1 cellular context compared by ENCODE assay signal in genomic region chr2:189522435-189523151, GRCh38.
TF ChIP-seq lines count a peak whose summit lies in the region.

No MANE protein-coding gene starts in this region.

TF ChIP-seq in HepG2, 621 proteins besides CTCF, POLR2A, EP300 and RAD21 (continued from another document and continues in another):
- TF ChIP-seq PRDM15 (CRISPR knock-in tag; IDR thresholded peaks at IDR 0.05) (no peak), TRIM22 (IDR thresholded peaks at IDR 0.05) (no peak), ARID4A (CRISPR knock-in tag; IDR thresholded peaks at IDR 0.05; ENCODE audit: borderline replicate concordance) (no peak), GLMP (CRISPR knock-in tag; IDR thresholded peaks at IDR 0.05; ENCODE audit: borderline replicate concordance) (no peak), ZNF777 (CRISPR knock-in tag; IDR thresholded peaks at IDR 0.05) (no peak), ZNF660 (CRISPR knock-in tag; IDR thresholded peaks at IDR 0.05; ENCODE audit: borderline replicate concordance, low read depth) (no peak), RBFOX2 (IDR thresholded peaks at IDR 0.05; ENCODE audit: low read depth, low read length) (no peak), SAFB2 (CRISPR knock-in tag; IDR thresholded peaks at IDR 0.05; ENCODE audit: borderline replicate concordance, low read depth) (no peak), HNRNPK (IDR thresholded peaks at IDR 0.05; ENCODE audit: low read depth, low read length, poor library complexity, severe bottlenecking) (no peak), PBX3 (CRISPR knock-in tag; IDR thresholded peaks at IDR 0.05; ENCODE audit: borderline replicate concordance) (no peak), FOSL2 (CRISPR knock-in tag; IDR thresholded peaks at IDR 0.05) (no peak), ZFP41 (CRISPR knock-in tag; IDR thresholded peaks at IDR 0.05; ENCODE audit: borderline replicate concordance) (no peak), SAP130 (CRISPR knock-in tag; IDR thresholded peaks at IDR 0.05; ENCODE audit: low read depth) (peak; percentile 65), SOX6 (IDR thresholded peaks at IDR 0.05) (no peak), SOX6 (CRISPR knock-in tag; IDR thresholded peaks at IDR 0.05) (no peak), ZBTB14 (CRISPR knock-in tag; IDR thresholded peaks at IDR 0.05) (no peak), SOX13 (IDR thresholded peaks at IDR 0.05) (no peak), SOX13 (CRISPR knock-in tag; conservative IDR thresholded peaks at IDR 0.05 in 1 of 2, IDR thresholded peaks at IDR 0.05 in 1 of 2) (0 out of 4 replicates have a peak, but pooled peaks of 1 of the 2 experiments have one; percentile 51), THRA (CRISPR knock-in tag; IDR thresholded peaks at IDR 0.05; ENCODE audit: borderline replicate concordance) (no peak; the same call in 1 of the 2 replicates), SP140L (CRISPR knock-in tag; IDR thresholded peaks at IDR 0.05; ENCODE audit: borderline replicate concordance) (peak; percentile 81; the same call in 1 of the 2 replicates), TOPORS (CRISPR knock-in tag; IDR thresholded peaks at IDR 0.05) (no peak), RBM39 (IDR thresholded peaks at IDR 0.05; ENCODE audit: low read depth, low read length, poor library complexity, severe bottlenecking) (no peak), TEF (CRISPR knock-in tag; IDR thresholded peaks at IDR 0.05) (no peak), GFI1 (CRISPR knock-in tag; IDR thresholded peaks at IDR 0.05; ENCODE audit: borderline replicate concordance) (no peak), ZNF691 (CRISPR knock-in tag; IDR thresholded peaks at IDR 0.05; ENCODE audit: borderline replicate concordance, low read depth) (no peak), MXI1 (IDR thresholded peaks at IDR 0.05; ENCODE audit: borderline replicate concordance, low read depth, low read length) (no peak), MTF2 (CRISPR knock-in tag; IDR thresholded peaks at IDR 0.05; ENCODE audit: borderline replicate concordance) (no peak), HDAC1 (CRISPR knock-in tag; IDR thresholded peaks at IDR 0.05) (no peak), PBX2 (CRISPR knock-in tag; IDR thresholded peaks at IDR 0.05) (no peak), MAFF (IDR thresholded peaks at IDR 0.05; ENCODE audit: low read depth, low read length) (peak; percentile 46), HNF4G (IDR thresholded peaks at IDR 0.05; ENCODE audit: borderline replicate concordance, low read depth, low read length) (peak; percentile 42), HNF4G (CRISPR knock-in tag; IDR thresholded peaks at IDR 0.05; ENCODE audit: borderline replicate concordance, low read depth) (no peak), BHLHE40 (IDR thresholded peaks at IDR 0.05; ENCODE audit: low read length) (no peak), SSRP1 (CRISPR knock-in tag; IDR thresholded peaks at IDR 0.05) (0 out of 2 replicates have a peak, but pooled peaks have one; percentile 16), ZNF264 (CRISPR knock-in tag; IDR thresholded peaks at IDR 0.05) (no peak), ATF2 (CRISPR knock-in tag; IDR thresholded peaks at IDR 0.05) (no peak), PLRG1 (conservative IDR thresholded peaks at IDR 0.05) (no peak), ZNF614 (CRISPR knock-in tag; IDR thresholded peaks at IDR 0.05; ENCODE audit: borderline replicate concordance) (peak; percentile 62), SCMH1 (CRISPR knock-in tag; IDR thresholded peaks at IDR 0.05; ENCODE audit: borderline replicate concordance) (no peak), KDM2A (CRISPR knock-in tag; IDR thresholded peaks at IDR 0.05; ENCODE audit: borderline replicate concordance, low read depth) (no peak)
